In the genomic region with DNA sequence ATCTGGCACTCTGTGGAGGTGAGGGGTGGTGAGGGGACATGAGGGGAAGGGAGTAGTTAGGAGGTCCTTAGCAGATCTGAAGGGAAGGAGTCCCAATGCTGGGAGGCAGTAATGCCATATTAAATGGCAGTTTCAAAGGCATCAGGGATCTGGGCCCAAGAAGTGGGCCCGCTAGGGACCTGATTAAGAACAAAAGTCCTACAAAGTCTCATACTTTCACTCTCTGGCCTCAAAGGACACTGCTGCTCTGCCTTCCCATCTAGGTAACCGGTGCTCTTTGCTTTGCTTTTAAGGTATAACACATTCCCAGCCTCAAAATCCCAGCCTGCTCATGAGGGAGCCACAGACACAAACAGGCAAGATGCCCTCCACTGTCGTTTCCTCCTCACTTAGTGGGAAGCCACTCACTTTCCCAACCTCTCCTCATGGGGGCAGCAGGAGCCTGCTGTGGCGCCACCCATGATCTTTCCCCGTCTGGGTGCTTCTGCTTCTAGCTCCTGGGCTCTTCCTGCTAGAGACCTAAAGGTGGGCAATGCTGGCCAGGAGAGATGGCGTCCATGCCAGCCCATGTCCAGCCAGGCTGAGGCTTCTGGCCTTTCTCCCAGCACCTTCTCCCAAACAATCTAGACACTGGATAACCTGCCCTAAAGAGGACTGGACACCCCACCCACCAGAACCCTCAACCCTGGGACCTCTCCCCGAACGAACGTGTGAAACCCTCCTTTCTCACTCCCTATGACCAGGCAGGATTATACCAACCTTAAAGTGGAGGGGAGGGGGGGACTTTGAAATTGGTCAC, we compare ENCODE assay signal across 9 cellular contexts.
DNase-seq lines count a peak whose midpoint lies in the region; ATAC-seq lines count a peak whose summit lies in the region.
"Had no signal": no experiment of that assay in that cellular context is flagged by ENCODE, and none has a peak within 500 bp of the region (broad histone marks: within the 10 kb centered on the region; RNA-seq: fewer than 3 reads in every experiment).

No MANE protein-coding gene starts in this region.

- ATAC-seq in left colon: peak; percentile 96

- DNase-seq in stimulated activated naive CD4-positive, alpha-beta T cell treated with Interleukin-2 at 50 U/mL for 16 hours (lab: John Stamatoyannopoulos, UW): peak; percentile 25
- DNase-seq in stimulated activated naive CD4-positive, alpha-beta T cell (lab: John Stamatoyannopoulos, UW): no peak
- DNase-seq in H4 (ENCODE audit: low spot score) (peak; percentile 69), KG1 (lab: John Stamatoyannopoulos, UW) (peak; percentile 11), SK-MEL-5 (ENCODE audit: low read depth, low spot score) (peak; percentile 86), caudate nucleus (lab: John Stamatoyannopoulos, UW) (peak in 54 of 61 donors; percentile 20 to 89 (median 58)), left colon (peak; percentile 61 to 71)
- peak; percentile 15 to 21 for DNase-seq in stimulated activated CD8-positive, alpha-beta memory T cell treated with anti-CD3 and anti-CD28 coated beads, Interleukin-7, amount 100 ng/mL, for 48 hours (ENCODE audit: extremely low read depth in 1 of 2, low read depth in 1 of 2)

- in situ Hi-C loops in SK-MEL-5 (cut with HindIII; ENCODE audit: low pct_unique_long_range_greater_than_20kb, low sequenced_read_pairs): no loop called here

- intact Hi-C loops in left colon (cut with DNase I, micrococcal nuclease): loop anchor here in 1 of 2 donors (10.0 kb wide), 1 partner anchor 119 kb away; no protein-coding TSS in a partner anchor

- peak overlapping the region; percentile 86 for H3K27ac ChIP-seq in caudate nucleus (ENCODE audit: low read depth, low read length)
- H3K27ac ChIP-seq: neutrophil had no signal

Comparison
In these comparisons a context has a peak if more than half of its experiments do, and no peak if none do; other contexts are left out.
1. DNase-seq: peak in stimulated activated naive CD4-positive, alpha-beta T cell treated with Interleukin-2 at 50 U/mL for 16 hours (single experiment), H4 (single experiment), KG1 (single experiment), SK-MEL-5 (single experiment), caudate nucleus (54 of 61), left colon (2 of 2) and stimulated activated CD8-positive, alpha-beta memory T cell treated with anti-CD3 and anti-CD28 coated beads, Interleukin-7, amount 100 ng/mL, for 48 hours (2 of 2); none in stimulated activated naive CD4-positive, alpha-beta T cell (0 of 6).